In the genomic region with DNA sequence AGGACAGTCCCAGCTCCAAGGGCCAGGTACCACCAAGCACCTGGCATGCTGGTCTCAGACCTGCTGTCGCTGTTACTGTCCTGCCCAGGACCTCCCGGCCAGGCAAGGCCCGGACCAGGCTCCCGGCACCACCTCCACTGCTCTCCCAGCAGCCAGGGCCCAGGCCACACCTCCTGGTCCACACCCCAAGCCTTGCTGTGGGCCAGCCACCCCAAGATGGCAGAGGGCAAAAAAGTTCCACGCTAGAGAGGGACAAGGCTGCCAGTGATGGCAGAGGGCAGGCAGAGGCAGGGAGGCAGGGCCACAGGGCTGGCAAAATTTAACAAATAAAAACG, we compare ENCODE assay signal across 8 cellular contexts. TPM values are rescaled to one million over a fixed set of nuclear protein-coding genes. Genes with fewer than 3 reads are reported as not detected.
A peak's percentile ranks its signal among the peaks of the same experiment; 100 is the strongest.
DNase-seq lines count a peak whose midpoint lies in the region; ATAC-seq lines count a peak whose summit lies in the region.

No MANE protein-coding gene starts in this region.

- H3K27ac ChIP-seq in temporal lobe (ENCODE audit: low read depth, low read length) = peak overlapping the region; percentile 47

- peak overlapping the region; percentile 85 for H3K4me3 Mint-ChIP-seq in activated T-cell treated with anti-CD3 and anti-CD28 coated beads, Interleukin-2, amount 50 U/mL, for 4 hours
- H3K4me3 Mint-ChIP-seq in immature natural killer cell = peak overlapping the region; percentile 74 to 88 (median 85)

- no peaks in the 10 kb centered on the region for H3K27me3 Mint-ChIP-seq in activated T-cell treated with anti-CD3 and anti-CD28 coated beads, Interleukin-2, amount 50 U/mL, for 4 hours (ENCODE audit: low read depth)
- H3K27me3 Mint-ChIP-seq in immature natural killer cell (ENCODE audit: low read depth in 3 of 3) = peaks cover 0 to 5% (median 2%) of the 10 kb centered on the region in 3 donors

- H3K27ac Mint-ChIP-seq in activated naive CD4-positive, alpha-beta T cell treated with anti-CD3 and anti-CD28 coated beads, Interleukin-2, amount 50 U/mL, for 72 hours = peak overlapping the region; percentile 50 to 75
- peak overlapping the region in 3 of 6 donors; percentile 69 to 86 (median 82) for H3K27ac Mint-ChIP-seq in immature natural killer cell

- H3K9me3 Mint-ChIP-seq in activated T-cell treated with anti-CD3 and anti-CD28 coated beads, Interleukin-2, amount 50 U/mL, for 4 hours = no peaks in the 10 kb centered on the region
- H3K9me3 Mint-ChIP-seq in activated naive CD4-positive, alpha-beta T cell treated with anti-CD3 and anti-CD28 coated beads, Interleukin-2, amount 50 U/mL, for 72 hours = no peaks in the 10 kb centered on the region
- H3K9me3 Mint-ChIP-seq in immature natural killer cell = no peaks in the 10 kb centered on the region

- ATAC-seq in activated T-cell treated with anti-CD3 and anti-CD28 coated beads, Interleukin-2, amount 50 U/mL, for 4 hours = no peak
- no peak for ATAC-seq in activated naive CD4-positive, alpha-beta T cell treated with anti-CD3 and anti-CD28 coated beads, Interleukin-2, amount 50 U/mL, for 72 hours
- no peak for ATAC-seq in GM19023 (IDR thresholded peaks at IDR 0.05; ENCODE audit: unreplicated experiment)

- peaks cover 1% of the 10 kb centered on the region for H3K4me1 Mint-ChIP-seq in activated T-cell treated with anti-CD3 and anti-CD28 coated beads, Interleukin-2, amount 50 U/mL, for 4 hours (ENCODE audit: low read depth)
- H3K4me1 Mint-ChIP-seq in immature natural killer cell = peaks cover 0 to 2% of the 10 kb centered on the region in 2 donors

- no peaks in the 10 kb centered on the region for H3K36me3 Mint-ChIP-seq in activated T-cell treated with anti-CD3 and anti-CD28 coated beads, Interleukin-2, amount 50 U/mL, for 4 hours (ENCODE audit: insufficient read depth)
- no peaks in the 10 kb centered on the region for H3K36me3 Mint-ChIP-seq in activated naive CD4-positive, alpha-beta T cell treated with anti-CD3 and anti-CD28 coated beads, Interleukin-2, amount 50 U/mL, for 72 hours
- H3K36me3 Mint-ChIP-seq in immature natural killer cell = no peaks in the 10 kb centered on the region

- DNase-seq in activated T-cell treated with anti-CD3 and anti-CD28 coated beads, Interleukin-2, amount 50 U/mL, for 4 hours = no peak
- DNase-seq in activated T-cell treated with anti-CD3 and anti-CD28 coated beads for 4 hours (no peak), immature natural killer cell (no peak), SHP77 treated with DMSO at 0.1 percent for 48 hours (lab: John Stamatoyannopoulos, UW) (no peak)
- DNase-seq in activated naive CD4-positive, alpha-beta T cell treated with anti-CD3 and anti-CD28 coated beads, Interleukin-2, amount 50 U/mL, for 72 hours (ENCODE audit: low spot score in 2 of 2) = no peak
- DNase-seq in stimulated activated CD4-positive, alpha-beta T cell treated with anti-CD3 and anti-CD28 coated beads, Interleukin-4, amount 100 ng/mL, for 4 hours = no peak

RNA-seq across cellular contexts. Expression of gene DNLZ, which starts 1.1 kb away (rescaled TPM):
- total RNA-seq in activated T-cell treated with anti-CD3 and anti-CD28 coated beads, Interleukin-2, amount 50 U/mL, for 4 hours = 10 to 100 TPM; 75.5 to 82.7 (median 75.5) TPM
- 10 to 100 TPM; 10.6 to 15.6 TPM for total RNA-seq in activated naive CD4-positive, alpha-beta T cell treated with anti-CD3 and anti-CD28 coated beads, Interleukin-2, amount 50 U/mL, for 72 hours
- polyA plus RNA-seq in immature natural killer cell = 10 to 100 TPM; 58.4 to 77.4 (median 61.8) TPM
- total RNA-seq in temporal lobe = 11.1 TPM

RNA-seq across cellular contexts. Expression of gene CARD9, which starts 11.1 kb away (rescaled TPM):
- 1 to 10 TPM; 1.4 to 3.4 (median 2.4) TPM for total RNA-seq in activated T-cell treated with anti-CD3 and anti-CD28 coated beads, Interleukin-2, amount 50 U/mL, for 4 hours
- 1 to 10 TPM; 1.3 to 1.7 TPM for total RNA-seq in activated naive CD4-positive, alpha-beta T cell treated with anti-CD3 and anti-CD28 coated beads, Interleukin-2, amount 50 U/mL, for 72 hours
- polyA plus RNA-seq in immature natural killer cell = under 1 TPM in 2 of 3 donors, not detected in 1; 0.28 to 0.56 TPM
- total RNA-seq in temporal lobe = under 0.01 TPM

RNA-seq across cellular contexts. Expression of gene GPSM1, which starts 35.1 kb away (rescaled TPM):
- total RNA-seq in activated T-cell treated with anti-CD3 and anti-CD28 coated beads, Interleukin-2, amount 50 U/mL, for 4 hours = 10 to 100 TPM; 12.8 to 13.6 (median 13.4) TPM
- total RNA-seq in activated naive CD4-positive, alpha-beta T cell treated with anti-CD3 and anti-CD28 coated beads, Interleukin-2, amount 50 U/mL, for 72 hours = 10 to 100 TPM in 1 of 2 donors, 1 to 10 TPM in 1; 8.5 to 12.3 TPM
- polyA plus RNA-seq in immature natural killer cell = 1 to 10 TPM in 1 of 3 donors, under 1 TPM in 1, not detected in 1; 0.43 to 1.3 TPM
- 49.7 TPM for total RNA-seq in temporal lobe

RNA-seq across cellular contexts. Expression of gene SNAPC4, which starts 37.6 kb away (rescaled TPM):
- 10 to 100 TPM; 43.7 to 48.0 (median 44.5) TPM for total RNA-seq in activated T-cell treated with anti-CD3 and anti-CD28 coated beads, Interleukin-2, amount 50 U/mL, for 4 hours
- total RNA-seq in activated naive CD4-positive, alpha-beta T cell treated with anti-CD3 and anti-CD28 coated beads, Interleukin-2, amount 50 U/mL, for 72 hours = 10 to 100 TPM; 12.5 to 16.7 TPM
- 1 to 10 TPM in 2 of 3 donors, under 1 TPM in 1; 0.40 to 2.0 (median 1.0) TPM for polyA plus RNA-seq in immature natural killer cell
- 9.8 TPM for total RNA-seq in temporal lobe

RNA-seq across cellular contexts. Expression of gene ENTR1, which starts 48.0 kb away (rescaled TPM):
- 10 to 100 TPM; 52.8 to 65.0 (median 59.9) TPM for total RNA-seq in activated T-cell treated with anti-CD3 and anti-CD28 coated beads, Interleukin-2, amount 50 U/mL, for 4 hours
- total RNA-seq in activated naive CD4-positive, alpha-beta T cell treated with anti-CD3 and anti-CD28 coated beads, Interleukin-2, amount 50 U/mL, for 72 hours = 10 to 100 TPM; 52.2 to 75.4 TPM
- polyA plus RNA-seq in immature natural killer cell = 10 to 100 TPM in 1 of 3 donors, 1 to 10 TPM in 2; 5.7 to 11.5 (median 6.2) TPM
- 31.7 TPM for total RNA-seq in temporal lobe
